Comparison of ENCODE assay signal across 1 cellular context in the genomic region with DNA sequence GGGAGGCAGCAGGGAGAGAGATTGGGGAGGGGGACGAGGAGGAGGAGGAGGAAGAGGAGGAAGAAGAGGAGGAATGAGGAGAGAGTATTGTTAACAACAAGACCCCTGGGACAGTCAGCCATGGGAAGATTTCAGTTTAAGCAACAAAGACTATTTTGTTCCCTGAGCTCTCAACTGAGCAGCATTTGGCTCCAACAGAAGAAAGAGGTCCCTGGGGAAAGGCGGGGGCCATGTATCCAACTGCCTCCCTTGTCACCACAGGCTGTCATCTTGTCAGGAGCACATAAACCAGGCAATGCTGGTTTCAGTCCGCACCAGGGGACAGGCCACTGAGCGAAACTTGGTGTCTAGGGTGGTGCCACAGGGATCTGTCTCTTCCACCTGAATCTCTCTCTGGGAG.
TF ChIP-seq lines count a peak whose summit lies in the region.

No MANE protein-coding gene starts in this region.

TF ChIP-seq in WTC11, 78 proteins besides CTCF, POLR2A, EP300 and RAD21 (continued from another document):
- TF ChIP-seq, protein P1, sequence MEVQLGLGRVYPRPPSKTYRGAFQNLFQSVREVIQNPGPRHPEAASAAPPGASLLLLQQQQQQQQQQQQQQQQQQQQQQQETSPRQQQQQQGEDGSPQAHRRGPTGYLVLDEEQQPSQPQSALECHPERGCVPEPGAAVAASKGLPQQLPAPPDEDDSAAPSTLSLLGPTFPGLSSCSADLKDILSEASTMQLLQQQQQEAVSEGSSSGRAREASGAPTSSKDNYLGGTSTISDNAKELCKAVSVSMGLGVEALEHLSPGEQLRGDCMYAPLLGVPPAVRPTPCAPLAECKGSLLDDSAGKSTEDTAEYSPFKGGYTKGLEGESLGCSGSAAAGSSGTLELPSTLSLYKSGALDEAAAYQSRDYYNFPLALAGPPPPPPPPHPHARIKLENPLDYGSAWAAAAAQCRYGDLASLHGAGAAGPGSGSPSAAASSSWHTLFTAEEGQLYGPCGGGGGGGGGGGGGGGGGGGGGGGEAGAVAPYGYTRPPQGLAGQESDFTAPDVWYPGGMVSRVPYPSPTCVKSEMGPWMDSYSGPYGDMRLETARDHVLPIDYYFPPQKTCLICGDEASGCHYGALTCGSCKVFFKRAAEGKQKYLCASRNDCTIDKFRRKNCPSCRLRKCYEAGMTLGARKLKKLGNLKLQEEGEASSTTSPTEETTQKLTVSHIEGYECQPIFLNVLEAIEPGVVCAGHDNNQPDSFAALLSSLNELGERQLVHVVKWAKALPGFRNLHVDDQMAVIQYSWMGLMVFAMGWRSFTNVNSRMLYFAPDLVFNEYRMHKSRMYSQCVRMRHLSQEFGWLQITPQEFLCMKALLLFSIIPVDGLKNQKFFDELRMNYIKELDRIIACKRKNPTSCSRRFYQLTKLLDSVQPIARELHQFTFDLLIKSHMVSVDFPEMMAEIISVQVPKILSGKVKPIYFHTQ (CRISPR knock-in tag; IDR thresholded peaks at IDR 0.05), result no peak
- TF ChIP-seq, protein P2, sequence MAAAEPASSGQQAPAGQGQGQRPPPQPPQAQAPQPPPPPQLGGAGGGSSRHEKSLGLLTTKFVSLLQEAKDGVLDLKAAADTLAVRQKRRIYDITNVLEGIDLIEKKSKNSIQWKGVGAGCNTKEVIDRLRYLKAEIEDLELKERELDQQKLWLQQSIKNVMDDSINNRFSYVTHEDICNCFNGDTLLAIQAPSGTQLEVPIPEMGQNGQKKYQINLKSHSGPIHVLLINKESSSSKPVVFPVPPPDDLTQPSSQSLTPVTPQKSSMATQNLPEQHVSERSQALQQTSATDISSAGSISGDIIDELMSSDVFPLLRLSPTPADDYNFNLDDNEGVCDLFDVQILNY (CRISPR knock-in tag; IDR thresholded peaks at IDR 0.05), result no peak
- TF ChIP-seq SOX15 (CRISPR knock-in tag; IDR thresholded peaks at IDR 0.05), result no peak
- TF ChIP-seq, protein P3, sequence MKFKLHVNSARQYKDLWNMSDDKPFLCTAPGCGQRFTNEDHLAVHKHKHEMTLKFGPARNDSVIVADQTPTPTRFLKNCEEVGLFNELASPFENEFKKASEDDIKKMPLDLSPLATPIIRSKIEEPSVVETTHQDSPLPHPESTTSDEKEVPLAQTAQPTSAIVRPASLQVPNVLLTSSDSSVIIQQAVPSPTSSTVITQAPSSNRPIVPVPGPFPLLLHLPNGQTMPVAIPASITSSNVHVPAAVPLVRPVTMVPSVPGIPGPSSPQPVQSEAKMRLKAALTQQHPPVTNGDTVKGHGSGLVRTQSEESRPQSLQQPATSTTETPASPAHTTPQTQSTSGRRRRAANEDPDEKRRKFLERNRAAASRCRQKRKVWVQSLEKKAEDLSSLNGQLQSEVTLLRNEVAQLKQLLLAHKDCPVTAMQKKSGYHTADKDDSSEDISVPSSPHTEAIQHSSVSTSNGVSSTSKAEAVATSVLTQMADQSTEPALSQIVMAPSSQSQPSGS (CRISPR knock-in tag; IDR thresholded peaks at IDR 0.05; ENCODE audit: borderline replicate concordance, low read depth), result no peak
- TF ChIP-seq SMAD4 (CRISPR knock-in tag; IDR thresholded peaks at IDR 0.05), result no peak
- TF ChIP-seq NFE2L1 (CRISPR knock-in tag; IDR thresholded peaks at IDR 0.05), result no peak
- TF ChIP-seq KAT7 (CRISPR knock-in tag; IDR thresholded peaks at IDR 0.05; ENCODE audit: borderline replicate concordance), result no peak
- no peak for TF ChIP-seq ZNF671 (CRISPR knock-in tag; IDR thresholded peaks at IDR 0.05)
